Comparison of ENCODE assay signal across 1 cellular context in the genomic region with DNA sequence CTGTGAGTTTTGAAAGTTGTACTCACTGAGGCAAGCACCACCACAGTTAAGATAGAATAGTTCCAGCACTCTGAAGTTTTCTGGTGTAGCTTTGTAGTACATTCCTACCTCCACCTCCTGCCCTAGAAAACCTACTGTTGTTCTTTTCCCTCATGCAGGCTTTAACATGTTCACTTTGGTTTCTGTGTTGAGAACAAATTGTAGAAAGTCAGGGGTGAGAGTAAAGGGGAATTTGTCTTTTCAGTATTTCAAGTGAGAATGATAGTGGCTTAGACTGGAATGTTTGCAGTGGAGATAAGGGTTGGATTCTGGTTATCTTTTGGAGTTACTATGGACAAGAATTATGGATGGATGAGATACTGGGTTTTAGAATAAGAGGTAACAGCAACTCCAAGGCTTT.
TF ChIP-seq lines count a peak whose summit lies in the region.

No MANE protein-coding gene starts in this region.

TF ChIP-seq in GM23338, 12 proteins besides CTCF, POLR2A, EP300 and RAD21 (continued from another document):
- no peak for TF ChIP-seq ZNF114 (CRISPR knock-in tag; IDR thresholded peaks at IDR 0.05)
